In genomic region chr15:57762302-57762701, GRCh38 we compare ENCODE assay signal across 20 cellular contexts. TPM values are rescaled to one million over a fixed set of nuclear protein-coding genes. Genes with fewer than 3 reads are reported as not detected.
DNase-seq lines count a peak whose midpoint lies in the region; ATAC-seq and TF ChIP-seq lines count a peak whose summit lies in the region.
"Had no signal": no experiment of that assay in that cellular context is flagged by ENCODE, and none has a peak within 500 bp of the region (broad histone marks: within the 10 kb centered on the region; RNA-seq: fewer than 3 reads in every experiment).

No MANE protein-coding gene starts in this region.

- H3K27ac ChIP-seq in suprapubic skin = peak overlapping the region; percentile 47

- no peak for ATAC-seq in HG03520 (IDR thresholded peaks at IDR 0.05; ENCODE audit: unreplicated experiment)
- ATAC-seq: stimulated activated memory B cell treated with anti-CD40 and anti-IgM and Interleukin-4, amounts not matched to agents 10 μg/mL and 1 μg/mL and 100 μg/mL, for 72 hours had no signal

- TF ChIP-seq POLR2A in NB4 (IDR thresholded peaks at IDR 0.05; ENCODE audit: extremely low read depth, insufficient read length) (no peak), suprapubic skin (IDR thresholded peaks at IDR 0.05) (no peak)

- H3K4me1 ChIP-seq in suprapubic skin = no peaks in the 10 kb centered on the region
- H3K4me1 ChIP-seq: transverse colon had no signal

- H3K4me3 ChIP-seq in GM12875 (ENCODE audit: low read depth, low read length) = no peak overlapping the region
- no peak overlapping the region for H3K4me3 ChIP-seq in NB4 (ENCODE audit: low read depth, low read length)
- H3K4me3 ChIP-seq in epithelial cell of proximal tubule (ENCODE audit: low read depth, low read length) = no peak overlapping the region
- no peak overlapping the region for H3K4me3 ChIP-seq in suprapubic skin
- H3K4me3 ChIP-seq: transverse colon had no signal

- TF ChIP-seq CTCF in GM12875 (IDR thresholded peaks at IDR 0.05; ENCODE audit: borderline replicate concordance, insufficient read depth, low read depth, low read length) (peak; percentile 21; the same call in 1 of the 2 replicates), NB4 (IDR thresholded peaks at IDR 0.05; ENCODE audit: low read depth, low read length) (peak; percentile 12), epithelial cell of proximal tubule (conservative IDR thresholded peaks at IDR 0.05; ENCODE audit: low read depth, low read length) (peak; percentile 26), suprapubic skin (IDR thresholded peaks at IDR 0.05) (no peak)

- no peak for TF ChIP-seq EP300 in suprapubic skin (IDR thresholded peaks at IDR 0.05)

- 98% methylated on average over 4 of the region's 4 CpGs for WGBS in suprapubic skin

- no peaks in the 10 kb centered on the region for H3K36me3 ChIP-seq in suprapubic skin
- H3K36me3 ChIP-seq: transverse colon had no signal

- DNase-seq in NB4 (ENCODE audit: low read depth) = peak; percentile 9
- no peak for DNase-seq in epithelial cell of proximal tubule (ENCODE audit: low read depth)
- no peak for DNase-seq in suprapubic skin (ENCODE audit: low spot score in 2 of 2)
- DNase-seq in NCI-H446 (lab: John Stamatoyannopoulos, UW) = no peak
- no peak for DNase-seq in effector CD8-positive, alpha-beta T cell (lab: John Stamatoyannopoulos, UW)
- DNase-seq: activated CD4-positive, alpha-beta T cell treated with anti-CD3 and anti-CD28 coated beads, Interleukin-2, amount 50 U/mL, for 4 hours; activated gamma-delta T cell treated with Interleukin-2 at 50 U/mL for 16 hours; amniotic stem cell; cerebellar nuclear complex; effector CD4-positive, alpha-beta T cell; NCI-H1048; NCI-H2081; NCI-H510A treated with DMSO at 0.1 percent for 48 hours; nucleus accumbens; retina; SHP77; transverse colon had no signal

- H3K27me3 ChIP-seq in suprapubic skin = no peaks in the 10 kb centered on the region
- H3K27me3 ChIP-seq: transverse colon had no signal

- no peaks in the 10 kb centered on the region for H3K9me3 ChIP-seq in suprapubic skin
- H3K9me3 ChIP-seq: transverse colon had no signal

RNA-seq across cellular contexts. Expression of gene POLR2M, which starts 55.8 kb away (rescaled TPM):
- 39.3 and 135 TPM in 2 replicates for total RNA-seq in epithelial cell of proximal tubule
- 100 to 1,000 TPM in 2 of 4 donors, 10 to 100 TPM in 2; 61.9 to 329 (median 135) TPM for total RNA-seq in suprapubic skin

Comparison
In these comparisons a context has a peak if more than half of its experiments do, and no peak if none do; other contexts are left out.
1. CTCF ChIP-seq: peak in GM12875 (single experiment), NB4 (single experiment) and epithelial cell of proximal tubule (single experiment); none in suprapubic skin (0 of 2).